In the genomic region with DNA sequence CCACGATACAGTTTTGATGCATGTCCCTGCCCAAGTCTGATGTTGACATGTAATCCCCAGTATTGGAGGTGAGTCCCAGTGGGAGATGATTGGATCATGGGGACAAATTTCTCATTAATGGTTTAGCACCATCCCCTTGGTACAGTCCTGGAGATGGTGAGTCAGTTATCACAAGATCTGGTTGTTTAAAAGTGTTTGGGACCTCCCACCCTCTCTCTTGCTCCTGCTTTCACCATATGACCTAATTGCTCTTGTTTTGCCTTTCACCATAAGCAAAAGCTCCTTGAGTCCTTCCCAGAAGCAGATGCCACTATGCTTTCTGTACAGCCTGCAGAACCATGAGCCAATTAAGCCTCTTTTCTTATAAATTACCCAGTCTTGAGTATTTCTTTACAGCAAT, we compare ENCODE assay signal across 19 cellular contexts.
A peak's percentile ranks its signal among the peaks of the same experiment; 100 is the strongest.
DNase-seq lines count a peak whose midpoint lies in the region; ATAC-seq and TF ChIP-seq lines count a peak whose summit lies in the region.
"Had no signal": no experiment of that assay in that cellular context is flagged by ENCODE, and none has a peak within 500 bp of the region (broad histone marks: within the 10 kb centered on the region; RNA-seq: fewer than 3 reads in every experiment).

No MANE protein-coding gene starts in this region.

- H3K4me1 Mint-ChIP-seq in activated T-helper 2 cell treated with anti-CD3 and anti-CD28 coated beads, Interferon-gamma antibody, Interleukin-2, Interleukin-4, amounts not matched to agents 10 μg/mL and 5 μg/mL and 100 μg/mL, durations not matched to agents 14 hours and 24 hours and 36 hours (ENCODE audit: low read depth), result no peaks in the 10 kb centered on the region

- no peaks in the 10 kb centered on the region for H3K27me3 ChIP-seq in mesenchymal stem cell (ENCODE audit: control insufficient read depth in 1 of 2, insufficient read depth in 1 of 2, low read length in 2 of 2)

- 100% methylated on average over 1 of the region's 1 CpG for WGBS in mesenchymal stem cell

- H3K18ac ChIP-seq in mesenchymal stem cell (ENCODE audit: low read depth in 1 of 2, low read length in 2 of 2), result no peak overlapping the region

- H4K91ac ChIP-seq in mesenchymal stem cell (ENCODE audit: low read length), result no peak overlapping the region

- H3K4me1 ChIP-seq in mesenchymal stem cell (ENCODE audit: control insufficient read depth, insufficient read depth, low read depth, low read length), result no peaks in the 10 kb centered on the region
- H3K4me1 ChIP-seq: Caco-2 had no signal

- H3K27me3 Mint-ChIP-seq in activated T-helper 2 cell treated with anti-CD3 and anti-CD28 coated beads, Interferon-gamma antibody, Interleukin-2, Interleukin-4, amounts not matched to agents 10 μg/mL and 5 μg/mL and 100 μg/mL, durations not matched to agents 14 hours and 24 hours and 36 hours (ENCODE audit: low read depth), result no peaks in the 10 kb centered on the region
- H3K27me3 Mint-ChIP-seq: CD4-positive, alpha-beta T cell had no signal

- no peak overlapping the region for H3K23ac ChIP-seq in mesenchymal stem cell (ENCODE audit: low read length in 2 of 2)

- DNase-seq in M059J (ENCODE audit: low read depth) (peak; percentile 24), choroid plexus epithelial cell (ENCODE audit: low read depth) (peak; percentile 52), mesenchymal stem cell (peak; percentile 73), NCI-H187 treated with DMSO at 0.1 percent for 48 hours (lab: John Stamatoyannopoulos, UW) (no peak), Right ventricle myocardium inferior (ENCODE audit: missing footprints) (no peak), NCI-H82 (lab: John Stamatoyannopoulos, UW) (no peak)
- DNase-seq in activated T-helper 2 cell treated with anti-CD3 and anti-CD28 coated beads, Interferon-gamma antibody, Interleukin-2, Interleukin-4, amounts not matched to agents 10 μg/mL and 5 μg/mL and 100 μg/mL, durations not matched to agents 14 hours and 24 hours and 36 hours (ENCODE audit: low spot score), result no peak
- DNase-seq: ACHN; AML-193; Caco-2; CD4-positive, alpha-beta T cell; DMS79 treated with DMSO at 0.1 percent for 48 hours; GF-D8; HFFc6; IMR-90 had no signal

- H3K4ac ChIP-seq in mesenchymal stem cell (ENCODE audit: low read depth in 1 of 2, low read length in 2 of 2), result no peak overlapping the region

- peaks cover 13% of the 10 kb centered on the region for H3K9me3 Mint-ChIP-seq in activated T-helper 2 cell treated with anti-CD3 and anti-CD28 coated beads, Interferon-gamma antibody, Interleukin-2, Interleukin-4, amounts not matched to agents 10 μg/mL and 5 μg/mL and 100 μg/mL, durations not matched to agents 14 hours and 24 hours and 36 hours

- no peak overlapping the region for H2AFZ ChIP-seq in mesenchymal stem cell (ENCODE audit: low read depth, low read length)

- H3K4me3 ChIP-seq in choroid plexus epithelial cell (ENCODE audit: low read depth, low read length) (no peak overlapping the region), mesenchymal stem cell (ENCODE audit: insufficient read depth in 1 of 2, low read depth in 1 of 2, low read length in 2 of 2) (no peak overlapping the region)
- H3K4me3 ChIP-seq: K562 had no signal

- H3K36me3 Mint-ChIP-seq in activated T-helper 2 cell treated with anti-CD3 and anti-CD28 coated beads, Interferon-gamma antibody, Interleukin-2, Interleukin-4, amounts not matched to agents 10 μg/mL and 5 μg/mL and 100 μg/mL, durations not matched to agents 14 hours and 24 hours and 36 hours (ENCODE audit: low read depth), result no peaks in the 10 kb centered on the region

- no peaks in the 10 kb centered on the region for H3K36me3 ChIP-seq in mesenchymal stem cell (ENCODE audit: control insufficient read depth in 1 of 2, insufficient read depth in 2 of 2, low read depth in 1 of 2, low read length in 2 of 2)

- no peak overlapping the region for H4K8ac ChIP-seq in mesenchymal stem cell (ENCODE audit: low read length)

- peaks cover 30% of the 10 kb centered on the region for H3K9me3 ChIP-seq in mesenchymal stem cell (ENCODE audit: control insufficient read depth, low read length)
- H3K9me3 ChIP-seq: Caco-2 had no signal

- no peak for TF ChIP-seq CTCF in choroid plexus epithelial cell (conservative IDR thresholded peaks at IDR 0.05; ENCODE audit: low read depth, low read length)

- no peak overlapping the region for H3K14ac ChIP-seq in mesenchymal stem cell (ENCODE audit: low read length in 2 of 2)

- no peak overlapping the region for H3K4me2 ChIP-seq in mesenchymal stem cell (ENCODE audit: low read length, poor library complexity, severe bottlenecking)

- H3K9ac ChIP-seq in mesenchymal stem cell (ENCODE audit: low read length), result no peak overlapping the region

- no peak overlapping the region for H3K27ac Mint-ChIP-seq in activated T-helper 2 cell treated with anti-CD3 and anti-CD28 coated beads, Interferon-gamma antibody, Interleukin-2, Interleukin-4, amounts not matched to agents 10 μg/mL and 5 μg/mL and 100 μg/mL, durations not matched to agents 14 hours and 24 hours and 36 hours
- H3K27ac Mint-ChIP-seq: CD4-positive, alpha-beta T cell; HFFc6 had no signal

- no peak overlapping the region for H3K4me3 Mint-ChIP-seq in activated T-helper 2 cell treated with anti-CD3 and anti-CD28 coated beads, Interferon-gamma antibody, Interleukin-2, Interleukin-4, amounts not matched to agents 10 μg/mL and 5 μg/mL and 100 μg/mL, durations not matched to agents 14 hours and 24 hours and 36 hours (ENCODE audit: low read depth)
- H3K4me3 Mint-ChIP-seq: CD4-positive, alpha-beta T cell; HFFc6 had no signal

- intact Hi-C loops in activated T-helper 2 cell treated with anti-CD3 and anti-CD28 coated beads, Interferon-gamma antibody, Interleukin-2, Interleukin-4, amounts not matched to agents 10 μg/mL and 5 μg/mL and 100 μg/mL, durations not matched to agents 14 hours and 24 hours and 36 hours (cut with micrococcal nuclease), result no loop called here
- intact Hi-C loops in Right ventricle myocardium inferior (cut with DNase I), result no loop called here

- H2BK15ac ChIP-seq in mesenchymal stem cell (ENCODE audit: low read depth, poor library complexity, severe bottlenecking), result no peak overlapping the region

- H2BK5ac ChIP-seq in mesenchymal stem cell (ENCODE audit: low read depth, low read length, poor library complexity, severe bottlenecking), result no peak overlapping the region

- no peak overlapping the region for H2BK12ac ChIP-seq in mesenchymal stem cell (ENCODE audit: low read length in 2 of 2)

- no peaks in the 10 kb centered on the region for H3K79me1 ChIP-seq in mesenchymal stem cell (replicated peaks; ENCODE audit: low read length, poor library complexity, severe bottlenecking)

- ATAC-seq in Right ventricle myocardium inferior, result no peak
- ATAC-seq: HCT116, K562 had no signal

- H3K27ac ChIP-seq in mesenchymal stem cell (ENCODE audit: low read length, poor library complexity, severe bottlenecking), result no peak overlapping the region
- H3K27ac ChIP-seq: C4-2B, HL-60 had no signal

- no peak overlapping the region for H2AK5ac ChIP-seq in mesenchymal stem cell (ENCODE audit: low read length, severe bottlenecking)

- no peak overlapping the region for H2BK120ac ChIP-seq in mesenchymal stem cell (ENCODE audit: low read depth, low read length)

Comparison
In these comparisons a context has a peak if more than half of its experiments do, and no peak if none do; other contexts are left out.
1. DNase-seq: peak in M059J (single experiment), choroid plexus epithelial cell (single experiment) and mesenchymal stem cell (single experiment); none in activated T-helper 2 cell treated with anti-CD3 and anti-CD28 coated beads, Interferon-gamma antibody, Interleukin-2, Interleukin-4, amounts not matched to agents 10 μg/mL and 5 μg/mL and 100 μg/mL, durations not matched to agents 14 hours and 24 hours and 36 hours (single experiment), NCI-H187 treated with DMSO at 0.1 percent for 48 hours (single experiment), Right ventricle myocardium inferior (single experiment) and NCI-H82 (single experiment).